21 cellular contexts compared by ENCODE assay signal in the genomic region with DNA sequence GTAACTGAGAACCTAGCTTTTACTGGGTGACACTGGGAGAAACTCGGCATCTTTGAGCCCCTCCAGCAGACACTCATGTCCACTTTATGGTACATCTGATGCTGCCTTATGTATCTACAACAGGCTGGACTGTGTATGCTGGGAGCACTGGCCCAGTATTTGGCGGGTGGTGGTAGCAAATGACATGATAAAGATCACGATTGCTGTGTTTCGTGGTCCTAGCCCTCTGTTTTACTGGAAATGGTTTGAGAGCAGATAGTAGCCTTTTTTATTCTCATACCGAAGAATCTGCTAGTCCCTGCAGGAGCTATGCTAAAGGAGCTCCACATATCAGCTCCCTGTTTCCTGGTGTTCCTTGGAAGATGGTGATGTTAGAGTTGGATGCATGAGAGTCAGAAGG.
"Had no signal": no experiment of that assay in that cellular context is flagged by ENCODE, and none has a peak within 500 bp of the region (broad histone marks: within the 10 kb centered on the region; RNA-seq: fewer than 3 reads in every experiment).

No MANE protein-coding gene starts in this region.

- H3K36me3 ChIP-seq: colonic mucosa, left lung, lower lobe of right lung, neutrophil, right lobe of liver, upper lobe of left lung had no signal

- H3K9me3 Mint-ChIP-seq: activated naive CD4-positive, alpha-beta T cell treated with anti-CD3 and anti-CD28 coated beads, Interleukin-2, amount 50 U/mL, for 24 hours; natural killer cell treated with Interleukin-12 subunit alpha and Interleukin-12 subunit beta and Interleukin-15 and Interleukin-18, amount 100 ng/mL, for 72 hours; stimulated activated naive CD8-positive, alpha-beta T cell treated with anti-CD3 and anti-CD28 coated beads, Interleukin-15, Interleukin-2, amounts not matched to agents 100 ng/mL and 50 ng/mL, for 24 hours had no signal

- H3K4me3 Mint-ChIP-seq: activated CD4-positive, alpha-beta memory T cell treated with anti-CD3 and anti-CD28 coated beads for 36 hours; activated CD4-positive, alpha-beta T cell treated with anti-CD3 and anti-CD28 coated beads, Interleukin-2, amount 10 ng/mL, durations not matched to agents 24 days and 14 days; activated naive CD4-positive, alpha-beta T cell treated with anti-CD3 and anti-CD28 coated beads, Interleukin-2, amount 50 U/mL, for 24 hours; natural killer cell treated with Interleukin-12 subunit alpha and Interleukin-12 subunit beta and Interleukin-15 and Interleukin-18, amount 100 ng/mL, for 72 hours; stimulated activated naive CD8-positive, alpha-beta T cell treated with anti-CD3 and anti-CD28 coated beads, Interleukin-15, Interleukin-2, amounts not matched to agents 100 ng/mL and 50 ng/mL, for 24 hours had no signal

- H3K27me3 ChIP-seq: colonic mucosa, left lung, neutrophil, right lobe of liver, upper lobe of left lung had no signal

- H3K4me3 ChIP-seq: colonic mucosa, left lung, lower lobe of right lung, right lobe of liver, upper lobe of left lung had no signal

- H3K27ac Mint-ChIP-seq: activated CD4-positive, alpha-beta T cell treated with anti-CD3 and anti-CD28 coated beads, Interleukin-2, amount 10 ng/mL, durations not matched to agents 24 days and 14 days; progenitor cell of endocrine pancreas; stimulated activated naive CD8-positive, alpha-beta T cell treated with anti-CD3 and anti-CD28 coated beads, Interleukin-15, Interleukin-2, amounts not matched to agents 100 ng/mL and 50 ng/mL, for 24 hours had no signal

- H3K4me1 ChIP-seq: colonic mucosa, right lobe of liver had no signal

- H3K27ac ChIP-seq: colonic mucosa, epithelial cell of prostate, left lung, lower lobe of right lung, neutrophil, right lobe of liver, upper lobe of left lung had no signal

- H3K27me3 Mint-ChIP-seq: activated CD4-positive, alpha-beta memory T cell treated with anti-CD3 and anti-CD28 coated beads for 36 hours; activated CD4-positive, alpha-beta T cell treated with anti-CD3 and anti-CD28 coated beads, Interleukin-2, amount 10 ng/mL, durations not matched to agents 24 days and 14 days; activated naive CD4-positive, alpha-beta T cell treated with anti-CD3 and anti-CD28 coated beads, Interleukin-2, amount 50 U/mL, for 24 hours; natural killer cell treated with Interleukin-12 subunit alpha and Interleukin-12 subunit beta and Interleukin-15 and Interleukin-18, amount 100 ng/mL, for 72 hours; progenitor cell of endocrine pancreas; stimulated activated naive CD8-positive, alpha-beta T cell treated with anti-CD3 and anti-CD28 coated beads, Interleukin-15, Interleukin-2, amounts not matched to agents 100 ng/mL and 50 ng/mL, for 24 hours had no signal

- H3K9me3 ChIP-seq: colonic mucosa, lower lobe of right lung, neutrophil, right lobe of liver had no signal

- DNase-seq: activated CD4-positive, alpha-beta memory T cell treated with anti-CD3 and anti-CD28 coated beads for 36 hours; activated CD4-positive, alpha-beta T cell treated with anti-CD3 and anti-CD28 coated beads, Interleukin-2, amount 10 ng/mL, durations not matched to agents 24 days and 14 days; activated CD4-positive, CD25-positive, alpha-beta regulatory T cell treated with anti-CD3 and anti-CD28 coated beads, Interleukin-2, amount 50 U/mL, for 72 hours; activated gamma-delta T cell treated with Interleukin-2 at 50 U/mL for 16 hours; anterior cingulate cortex; colonic mucosa; effector CD8-positive, alpha-beta T cell; glutamatergic neuron; left lung; lower lobe of right lung; mesenchymal stem cell; right lobe of liver; stimulated activated CD4-positive, alpha-beta T cell treated with anti-CD3 and anti-CD28 coated beads, Interleukin-12 subunit alpha, Interleukin-12 subunit beta, amount 100 ng/mL, for 4 hours; stimulated activated CD4-positive, alpha-beta T cell treated with anti-CD3 and anti-CD28 coated beads, Interleukin-4, amount 100 ng/mL, for 1 hour had no signal

- ATAC-seq: left lung; lower lobe of right lung; natural killer cell treated with Interleukin-12 subunit alpha and Interleukin-12 subunit beta and Interleukin-15 and Interleukin-18, amount 100 ng/mL, for 72 hours; right lobe of liver had no signal

- H3K36me3 Mint-ChIP-seq: natural killer cell treated with Interleukin-12 subunit alpha and Interleukin-12 subunit beta and Interleukin-15 and Interleukin-18, amount 100 ng/mL, for 72 hours had no signal
